ENCODE assay signal across 1 cellular context in the genomic region with DNA sequence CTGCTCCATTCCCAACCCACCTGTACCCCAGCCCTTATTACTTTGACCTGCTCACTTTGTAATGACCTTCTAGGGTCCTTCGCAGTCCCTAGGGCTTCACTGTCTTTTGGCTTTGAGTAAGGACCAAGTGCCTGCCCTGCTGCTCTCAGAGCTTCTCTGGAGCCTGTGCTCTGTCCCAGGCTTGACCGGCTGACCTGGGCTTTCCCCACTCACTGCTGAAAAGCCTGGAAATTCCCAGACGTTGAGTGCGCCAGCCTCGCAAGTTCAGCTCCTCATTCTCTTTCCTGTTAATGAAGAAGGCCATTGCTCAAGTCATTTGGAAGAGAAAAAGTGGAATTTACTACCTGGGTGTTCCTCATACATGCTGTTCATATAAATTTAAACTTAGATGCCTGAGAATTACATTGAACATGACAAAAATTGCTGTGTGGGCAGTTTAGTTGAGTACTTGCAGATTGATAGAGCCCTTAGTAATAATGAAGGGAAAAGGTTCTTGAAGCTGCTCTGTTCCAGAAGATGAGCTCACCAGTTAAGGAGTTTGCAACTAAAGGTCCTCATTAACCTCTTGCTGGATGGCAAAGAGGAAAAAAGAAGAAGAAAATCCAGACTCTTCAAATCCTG.
TF ChIP-seq lines count a peak whose summit lies in the region.

No MANE protein-coding gene starts in this region.

TF ChIP-seq in GM12878, 131 proteins besides CTCF, POLR2A, EP300 and RAD21:
- TF ChIP-seq CUX1 (IDR thresholded peaks at IDR 0.05; ENCODE audit: insufficient replicate concordance, low read depth, low read length) (no peak), SREBF2 (IDR thresholded peaks at IDR 0.05; ENCODE audit: low read length) (no peak), ATF2 (IDR thresholded peaks at IDR 0.05; ENCODE audit: low read length) (no peak), SMARCA5 (IDR thresholded peaks at IDR 0.05) (no peak), RAD51 (IDR thresholded peaks at IDR 0.05) (no peak), SIN3A (IDR thresholded peaks at IDR 0.05; ENCODE audit: low read depth, low read length) (no peak), ATF3 (IDR thresholded peaks at IDR 0.05; ENCODE audit: borderline replicate concordance, extremely low read depth, low read depth, low read length) (no peak), NR2F1 (conservative IDR thresholded peaks at IDR 0.05) (0 out of 2 replicates have a peak, but pooled peaks have one; percentile 40), IKZF1 (conservative IDR thresholded peaks at IDR 0.05) (peak; percentile 21; the same call in 1 of the 2 replicates), ZNF384 (IDR thresholded peaks at IDR 0.05; ENCODE audit: borderline replicate concordance, low read depth, low read length) (no peak), USF2 (IDR thresholded peaks at IDR 0.05; ENCODE audit: borderline replicate concordance, low read depth, low read length) (no peak), GABPA (IDR thresholded peaks at IDR 0.05; ENCODE audit: low read depth) (no peak), BCL3 (IDR thresholded peaks at IDR 0.05; ENCODE audit: borderline replicate concordance, insufficient read depth, low read depth, low read length, poor library complexity, severe bottlenecking) (no peak)
TF ChIP-seq in GM12878: peak in this region for 2.
